Comparison of ENCODE assay signal across 17 cellular contexts in the genomic region with DNA sequence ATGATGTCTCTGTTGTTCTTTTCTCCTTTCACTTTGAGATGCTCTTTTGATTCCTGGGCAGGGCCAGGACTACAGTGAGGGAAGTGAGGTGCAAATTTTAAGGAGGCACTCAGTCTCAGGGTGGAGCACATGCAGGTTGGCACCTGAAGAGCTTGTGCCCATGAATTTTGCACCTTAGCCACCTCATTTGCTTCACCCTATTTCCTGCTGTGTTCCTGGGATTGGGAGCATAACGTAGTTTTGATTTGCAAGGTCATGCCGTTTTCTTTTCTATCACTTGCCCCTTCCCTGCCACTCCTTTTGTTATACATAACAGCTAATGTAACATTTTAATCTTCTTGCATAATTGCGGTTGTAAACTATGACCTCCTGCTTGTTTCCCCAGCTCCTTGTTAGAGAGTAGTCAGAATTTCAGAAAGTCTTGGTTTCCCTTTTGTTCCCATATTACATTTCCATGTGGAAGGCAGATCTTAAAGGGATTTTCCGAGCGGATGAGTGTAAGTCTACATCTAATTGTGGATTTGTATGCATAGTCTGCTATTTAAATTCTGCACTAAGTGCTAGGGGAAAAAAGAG.
"Had no signal": no experiment of that assay in that cellular context is flagged by ENCODE, and none has a peak within 500 bp of the region (broad histone marks: within the 10 kb centered on the region; RNA-seq: fewer than 3 reads in every experiment).

No MANE protein-coding gene starts in this region.

- H3K27ac ChIP-seq: coronary artery, sigmoid colon, upper lobe of left lung, WERI-Rb-1 had no signal

- DNase-seq: activated CD4-positive, alpha-beta T cell treated with anti-CD3 and anti-CD28 coated beads for 4 hours; activated naive CD4-positive, alpha-beta T cell treated with anti-CD3 and anti-CD28 coated beads, Interleukin-2, amount 10 ng/mL, durations not matched to agents 7 days and 5 days; caudate nucleus; effector memory CD4-positive, alpha-beta T cell; erythroblast; hypothalamus; natural killer cell; occipital lobe; sigmoid colon; stimulated activated CD4-positive, alpha-beta T cell treated with anti-CD3 and anti-CD28 coated beads, Interleukin-2, amount 100 ng/mL, for 48 hours; stimulated activated CD8-positive, alpha-beta memory T cell treated with anti-CD3 and anti-CD28 coated beads, Interleukin-4, amount 100 ng/mL, for 48 hours; stimulated activated naive CD8-positive, alpha-beta T cell treated with anti-CD3 and anti-CD28 coated beads, Interleukin-15, Interleukin-2, amounts not matched to agents 100 U/mL and 50 U/mL, for 24 hours; T-helper 1 cell; upper lobe of left lung; WERI-Rb-1 had no signal

- ATAC-seq: activated T-helper 17 cell treated with anti-CD3 and anti-CD28 coated beads, Interleukin-2, amount 50 U/mL, for 72 hours; natural killer cell; stimulated activated naive CD8-positive, alpha-beta T cell treated with anti-CD3 and anti-CD28 coated beads, Interleukin-15, Interleukin-2, amounts not matched to agents 100 U/mL and 50 U/mL, for 24 hours had no signal

- H3K9me3 ChIP-seq: sigmoid colon, upper lobe of left lung had no signal

- H3K27me3 ChIP-seq: sigmoid colon, upper lobe of left lung had no signal

- H3K36me3 ChIP-seq: sigmoid colon, upper lobe of left lung, WERI-Rb-1 had no signal

- H3K4me1 ChIP-seq: sigmoid colon, upper lobe of left lung had no signal

- H3K4me3 ChIP-seq: coronary artery, sigmoid colon, upper lobe of left lung had no signal
